In genomic region chr1:110336300-110337039, GRCh38 we compare ENCODE assay signal across 9 cellular contexts. TPM values are rescaled to one million over a fixed set of nuclear protein-coding genes. Genes with fewer than 3 reads are reported as not detected.
DNase-seq lines count a peak whose midpoint lies in the region; ATAC-seq lines count a peak whose summit lies in the region.
"Had no signal": no experiment of that assay in that cellular context is flagged by ENCODE, and none has a peak within 500 bp of the region (broad histone marks: within the 10 kb centered on the region; RNA-seq: fewer than 3 reads in every experiment).

No MANE protein-coding gene starts in this region.

- CTCF ChIA-PET in activated CD4-positive, alpha-beta memory T cell treated with anti-CD3 and anti-CD28 coated beads, Interleukin-2, amount 10 ng/mL, durations not matched to agents 7 days and 5 days (lab: Charles Lee), result interaction anchor here (1.1 to 5.6 kb wide), 7 partner anchors 75 to 546 kb away, joined by 3 to 86 read pairs (median 5); partner anchors contain the start of gene KCNC4

- ATAC-seq in natural killer cell treated with Interleukin-12 subunit alpha and Interleukin-12 subunit beta and Interleukin-15 and Interleukin-18, amount 100 ng/mL, for 72 hours, result no peak
- ATAC-seq in HG03175 (IDR thresholded peaks at IDR 0.05; ENCODE audit: unreplicated experiment) (no peak), HG03565 (IDR thresholded peaks at IDR 0.05; ENCODE audit: unreplicated experiment) (no peak)
- ATAC-seq: right cardiac atrium had no signal

- POLR2A ChIA-PET in activated CD4-positive, alpha-beta memory T cell treated with anti-CD3 and anti-CD28 coated beads, Interleukin-2, amount 10 ng/mL, durations not matched to agents 7 days and 5 days (lab: Charles Lee), result interaction anchor here (0.6 to 9.8 kb wide), 9 partner anchors 12 to 555 kb away, joined by 3 to 142 read pairs (median 25); partner anchors contain the start of genes KCNA3, KCNC4, LAMTOR5 and STRIP1

- peaks cover 36% of the 10 kb centered on the region for H3K4me1 Mint-ChIP-seq in activated CD4-positive, alpha-beta memory T cell treated with anti-CD3 and anti-CD28 coated beads, Interleukin-2, amount 10 ng/mL, durations not matched to agents 7 days and 5 days
- peaks cover 28 to 30% of the 10 kb centered on the region in 2 donors for H3K4me1 Mint-ChIP-seq in natural killer cell treated with Interleukin-12 subunit alpha and Interleukin-12 subunit beta and Interleukin-15 and Interleukin-18, amount 100 ng/mL, for 72 hours (ENCODE audit: low read depth in 2 of 2)

- H3K4me3 Mint-ChIP-seq in activated CD4-positive, alpha-beta memory T cell treated with anti-CD3 and anti-CD28 coated beads, Interleukin-2, amount 10 ng/mL, durations not matched to agents 7 days and 5 days, result peak overlapping the region; percentile 68
- H3K4me3 Mint-ChIP-seq in natural killer cell treated with Interleukin-12 subunit alpha and Interleukin-12 subunit beta and Interleukin-15 and Interleukin-18, amount 100 ng/mL, for 72 hours, result peak overlapping the region; percentile 84

- H3K27ac ChIP-seq in HUES64 (ENCODE audit: low read depth, low read length), result no peak overlapping the region

- H3K9me3 ChIP-seq in HUES64 (ENCODE audit: insufficient read depth, low read depth, low read length), result no peaks in the 10 kb centered on the region

- no peaks in the 10 kb centered on the region for H3K9me3 Mint-ChIP-seq in activated CD4-positive, alpha-beta memory T cell treated with anti-CD3 and anti-CD28 coated beads, Interleukin-2, amount 10 ng/mL, durations not matched to agents 7 days and 5 days
- no peaks in the 10 kb centered on the region for H3K9me3 Mint-ChIP-seq in natural killer cell treated with Interleukin-12 subunit alpha and Interleukin-12 subunit beta and Interleukin-15 and Interleukin-18, amount 100 ng/mL, for 72 hours

- WGBS in HUES64, result no CpG with 5 or more reads among the region's 1 CpG

- peaks cover 21% of the 10 kb centered on the region; the same call in 1 of the 2 replicates for H3K4me1 ChIP-seq in HUES64 (ENCODE audit: insufficient read depth, low read length)

- peaks cover 23% of the 10 kb centered on the region for H3K36me3 Mint-ChIP-seq in activated CD4-positive, alpha-beta memory T cell treated with anti-CD3 and anti-CD28 coated beads, Interleukin-2, amount 10 ng/mL, durations not matched to agents 7 days and 5 days (ENCODE audit: low read depth)
- H3K36me3 Mint-ChIP-seq in natural killer cell treated with Interleukin-12 subunit alpha and Interleukin-12 subunit beta and Interleukin-15 and Interleukin-18, amount 100 ng/mL, for 72 hours, result peaks cover 6% of the 10 kb centered on the region

- no peak overlapping the region for H3K9ac ChIP-seq in HUES64 (ENCODE audit: low read depth, low read length)

- DNase-seq in NCI-H2107 treated with DMSO at 0.1 percent for 48 hours (lab: John Stamatoyannopoulos, UW; ENCODE audit: unreplicated experiment), result peak; percentile 61
- DNase-seq in NCI-H2107 (lab: John Stamatoyannopoulos, UW), result no peak
- no peak for DNase-seq in activated CD4-positive, alpha-beta memory T cell treated with anti-CD3 and anti-CD28 coated beads, Interleukin-2, amount 10 ng/mL, durations not matched to agents 7 days and 5 days
- no peak for DNase-seq in natural killer cell treated with Interleukin-12 subunit alpha and Interleukin-12 subunit beta and Interleukin-15 and Interleukin-18, amount 100 ng/mL, for 72 hours (ENCODE audit: low spot score)
- no peak for DNase-seq in stimulated activated CD4-positive, alpha-beta T cell treated with anti-CD3 and anti-CD28 coated beads, Interleukin-2, amount 100 ng/mL, for 48 hours

- peaks cover 10% of the 10 kb centered on the region for H3K36me3 ChIP-seq in HUES64 (ENCODE audit: insufficient read depth, low read length)

- H3K27me3 ChIP-seq in HUES64 (ENCODE audit: insufficient read depth, low read length), result no peaks in the 10 kb centered on the region

- 0 out of 2 replicates have a peak overlapping the region, but pooled peaks have one; percentile 98 for H3K4me3 ChIP-seq in HUES64 (ENCODE audit: low read length)

- no peaks in the 10 kb centered on the region for H3K27me3 Mint-ChIP-seq in activated CD4-positive, alpha-beta memory T cell treated with anti-CD3 and anti-CD28 coated beads, Interleukin-2, amount 10 ng/mL, durations not matched to agents 7 days and 5 days
- H3K27me3 Mint-ChIP-seq in natural killer cell treated with Interleukin-12 subunit alpha and Interleukin-12 subunit beta and Interleukin-15 and Interleukin-18, amount 100 ng/mL, for 72 hours, result no peaks in the 10 kb centered on the region

- H3K27ac Mint-ChIP-seq in activated CD4-positive, alpha-beta memory T cell treated with anti-CD3 and anti-CD28 coated beads, Interleukin-2, amount 10 ng/mL, durations not matched to agents 7 days and 5 days, result peak overlapping the region; percentile 76
- no peak overlapping the region for H3K27ac Mint-ChIP-seq in natural killer cell treated with Interleukin-12 subunit alpha and Interleukin-12 subunit beta and Interleukin-15 and Interleukin-18, amount 100 ng/mL, for 72 hours

RNA-seq across cellular contexts. Expression of gene RBM15, which starts 2.7 kb away (rescaled TPM):
- polyA plus RNA-seq in HUES64 (2013, experiment 1 of 2), result 14.6 TPM
- 15.2 TPM for polyA plus RNA-seq in HUES64 (2013, experiment 2 of 2)
- 10 to 100 TPM; 63.4 to 68.1 TPM for total RNA-seq in activated CD4-positive, alpha-beta memory T cell treated with anti-CD3 and anti-CD28 coated beads, Interleukin-2, amount 10 ng/mL, durations not matched to agents 7 days and 5 days
- 10 to 100 TPM; 60.2 to 97.9 TPM for total RNA-seq in natural killer cell treated with Interleukin-12 subunit alpha and Interleukin-12 subunit beta and Interleukin-15 and Interleukin-18, amount 100 ng/mL, for 72 hours

RNA-seq across cellular contexts. Expression of gene SLC16A4, which starts 54.4 kb away (rescaled TPM):
- polyA plus RNA-seq in HUES64 (2013, experiment 1 of 2), result 1.00 TPM
- 1.6 TPM for polyA plus RNA-seq in HUES64 (2013, experiment 2 of 2)
- under 1 TPM; 0.35 to 0.55 TPM for total RNA-seq in activated CD4-positive, alpha-beta memory T cell treated with anti-CD3 and anti-CD28 coated beads, Interleukin-2, amount 10 ng/mL, durations not matched to agents 7 days and 5 days
- under 1 TPM in 1 of 2 donors, not detected in 1; 0.48 TPM for total RNA-seq in natural killer cell treated with Interleukin-12 subunit alpha and Interleukin-12 subunit beta and Interleukin-15 and Interleukin-18, amount 100 ng/mL, for 72 hours
